Comparison of ENCODE assay signal across 24 cellular contexts in the genomic region with DNA sequence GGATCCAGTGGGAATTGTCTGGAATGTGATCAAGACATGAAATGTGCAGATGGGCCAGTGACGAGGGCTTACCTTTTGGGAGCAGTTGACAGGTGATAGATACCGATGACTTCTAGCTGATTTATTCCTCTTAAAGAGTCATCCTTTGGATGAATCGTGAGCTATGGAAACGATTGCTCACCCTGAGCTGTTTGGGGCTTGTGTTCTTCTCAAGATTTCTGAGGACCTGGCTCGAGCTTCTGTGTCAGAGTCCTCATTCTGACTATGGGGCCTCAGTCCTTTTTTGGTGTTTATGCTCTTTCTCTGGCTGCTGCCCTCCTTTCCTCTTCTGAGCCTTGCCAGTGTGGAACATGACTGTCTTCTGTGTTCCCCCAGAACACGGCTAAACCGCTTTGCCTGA. TPM values are rescaled to one million over a fixed set of nuclear protein-coding genes. Genes with fewer than 3 reads are reported as not detected.
DNase-seq lines count a peak whose midpoint lies in the region; ATAC-seq, FAIRE-seq and TF ChIP-seq lines count a peak whose summit lies in the region.
"Had no signal": no experiment of that assay in that cellular context is flagged by ENCODE, and none has a peak within 500 bp of the region (broad histone marks: within the 10 kb centered on the region; RNA-seq: fewer than 3 reads in every experiment).

No MANE protein-coding gene starts in this region.

- BruUV-seq in HepG2 (replicated peaks; lab: Mats Ljungman, UMichigan), result no TSS peak

- no peaks in the 10 kb centered on the region for H3K9me2 ChIP-seq in DOHH2 (replicated peaks; ENCODE audit: control insufficient read depth, low read length)

- H3F3A ChIP-seq in DOHH2 (ENCODE audit: control insufficient read depth, insufficient read depth), result peaks cover 12% of the 10 kb centered on the region

- no peak overlapping the region for H3K9ac ChIP-seq in HepG2 (ENCODE audit: insufficient read depth, low read depth, low read length)
- H3K9ac ChIP-seq: BLaER1 had no signal

- no peak for TF ChIP-seq POLR2A in HepG2 (IDR thresholded peaks at IDR 0.05; ENCODE audit: insufficient read depth in 1 of 2, low read depth in 2 of 2, low read length in 2 of 2)

- POLR2A ChIA-PET in activated CD4-positive, alpha-beta T cell treated with anti-CD3 and anti-CD28 coated beads for 36 hours (lab: Charles Lee), result interaction anchor here (0.6 to 1.0 kb wide), 2 partner anchors 12 kb away, joined by 3 to 5 read pairs; a partner anchor contains a TSS
- POLR2A ChIA-PET in activated CD4-positive, alpha-beta T cell treated with anti-CD3 and anti-CD28 coated beads, Interleukin-2, amount 10 ng/mL, durations not matched to agents 7 days and 5 days (lab: Charles Lee), result no interaction called here
- POLR2A ChIA-PET in activated CD8-positive, alpha-beta T cell treated with anti-CD3 and anti-CD28 coated beads for 36 hours (lab: Charles Lee), result interaction anchor here (1.1 to 4.6 kb wide), 3 partner anchors 9 to 284 kb away, joined by 3 to 30 read pairs (median 5); a partner anchor contains a TSS
- POLR2A ChIA-PET in HepG2 (lab: Yijun Ruan, JAX), result no interaction called here

- H3K36me3 ChIP-seq in DOHH2 (ENCODE audit: control insufficient read depth, low read length) (no peaks in the 10 kb centered on the region), HepG2 (replicated peaks in 1 of 2; ENCODE audit: control insufficient read depth in 1 of 2, insufficient read depth in 2 of 2, low read length in 2 of 2) (no peaks in the 10 kb centered on the region)
- H3K36me3 ChIP-seq: BLaER1, gastrocnemius medialis, lower lobe of right lung had no signal

- no peak overlapping the region for H3K4me3 Mint-ChIP-seq in activated CD4-positive, alpha-beta T cell treated with anti-CD3 and anti-CD28 coated beads for 36 hours
- no peak overlapping the region for H3K4me3 Mint-ChIP-seq in activated CD4-positive, alpha-beta T cell treated with anti-CD3 and anti-CD28 coated beads, Interleukin-2, amount 10 ng/mL, durations not matched to agents 7 days and 5 days
- no peak overlapping the region for H3K4me3 Mint-ChIP-seq in activated CD8-positive, alpha-beta T cell treated with anti-CD3 and anti-CD28 coated beads for 36 hours

- 0 out of 2 replicates have a peak overlapping the region, but pooled peaks have one; percentile 8 for H3K4me3 ChIP-seq in DOHH2 (ENCODE audit: low read length)
- no peak overlapping the region for H3K4me3 ChIP-seq in HepG2 (replicated peaks in 1 of 3; ENCODE audit: insufficient read depth in 1 of 3, low read depth in 2 of 3, low read length in 3 of 3)
- H3K4me3 ChIP-seq: BLaER1, gastrocnemius medialis, lower lobe of right lung, skin epidermis had no signal

- H4K20me1 ChIP-seq in DOHH2 (ENCODE audit: control insufficient read depth, insufficient read depth, low read depth, low read length), result no peaks in the 10 kb centered on the region
- H4K20me1 ChIP-seq in HepG2 (ENCODE audit: insufficient read depth, low read length), result no peaks in the 10 kb centered on the region
- H4K20me1 ChIP-seq: BLaER1 had no signal

- peaks cover 30% of the 10 kb centered on the region for H3K4me1 ChIP-seq in DOHH2 (ENCODE audit: control insufficient read depth, low read length)
- 0 out of 2 replicates have a peak, but pooled peaks cover 7% of the 10 kb centered on the region for H3K4me1 ChIP-seq in HepG2 (ENCODE audit: insufficient read depth, low read length)
- H3K4me1 ChIP-seq: gastrocnemius medialis, lower lobe of right lung had no signal

- CTCF ChIA-PET in activated CD4-positive, alpha-beta T cell treated with anti-CD3 and anti-CD28 coated beads for 36 hours (lab: Charles Lee), result interaction anchor here (0.8 to 1.8 kb wide), 5 partner anchors 10 to 37 kb away, joined by 3 to 5 read pairs (median 4); no protein-coding TSS in a partner anchor
- CTCF ChIA-PET in activated CD4-positive, alpha-beta T cell treated with anti-CD3 and anti-CD28 coated beads, Interleukin-2, amount 10 ng/mL, durations not matched to agents 7 days and 5 days (lab: Charles Lee), result interaction anchor here (1.4 to 7.3 kb wide), 2 partner anchors 11 to 98 kb away, joined by 5 to 50 read pairs; a partner anchor contains a TSS
- CTCF ChIA-PET in activated CD8-positive, alpha-beta T cell treated with anti-CD3 and anti-CD28 coated beads for 36 hours (lab: Charles Lee), result interaction anchor here (1.0 to 3.3 kb wide), 4 partner anchors 9 to 97 kb away, joined by 3 to 18 read pairs (median 8); a partner anchor contains a TSS
- CTCF ChIA-PET in HepG2 (lab: Yijun Ruan, JAX; ENCODE audit: low intra/inter-chr PET ratio, low total read pairs), result no interaction called here

- in situ Hi-C loops in HepG2 (cut with HindIII; ENCODE audit: extremely low pct_ligation_motif_present, low pct_unique_long_range_greater_than_20kb), result no loop called here

- H3K9me3 Mint-ChIP-seq in activated CD4-positive, alpha-beta T cell treated with anti-CD3 and anti-CD28 coated beads for 36 hours (ENCODE audit: low read depth), result no peaks in the 10 kb centered on the region
- no peaks in the 10 kb centered on the region for H3K9me3 Mint-ChIP-seq in activated CD4-positive, alpha-beta T cell treated with anti-CD3 and anti-CD28 coated beads, Interleukin-2, amount 10 ng/mL, durations not matched to agents 7 days and 5 days
- H3K9me3 Mint-ChIP-seq in activated CD8-positive, alpha-beta T cell treated with anti-CD3 and anti-CD28 coated beads for 36 hours, result no peaks in the 10 kb centered on the region

- H3K4me2 ChIP-seq in DOHH2 (ENCODE audit: low read length) (peak overlapping the region; percentile 43), HepG2 (ENCODE audit: low read depth, low read length) (no peak overlapping the region)

- peak; percentile 64 for DNase-seq in activated CD4-positive, alpha-beta T cell treated with anti-CD3 and anti-CD28 coated beads for 36 hours
- DNase-seq in activated CD4-positive, alpha-beta T cell treated with anti-CD3 and anti-CD28 coated beads, Interleukin-2, amount 10 ng/mL, durations not matched to agents 7 days and 5 days, result no peak
- peak; percentile 73 for DNase-seq in activated CD8-positive, alpha-beta T cell treated with anti-CD3 and anti-CD28 coated beads for 36 hours
- DNase-seq in islet precursor cell, result peak; percentile 14
- DNase-seq in HepG2 (ENCODE audit: low spot score), result no peak
- DNase-seq in Ammon's horn (ENCODE audit: low spot score), result no peak
- DNase-seq: activated effector memory CD4-positive, alpha-beta T cell treated with Interleukin-2 at 50 U/mL for 16 hours; cerebellar nuclear complex; EL; erythroblast; gastrocnemius medialis; hypothalamus; kidney; lower lobe of right lung; NCI-H1436; NCI-H2171; SHP77 treated with DMSO at 0.1 percent for 48 hours had no signal

- TF ChIP-seq CTCF in DOHH2 (IDR thresholded peaks at IDR 0.05; ENCODE audit: low read depth, low read length, poor library complexity, severe bottlenecking) (no peak), HepG2 (CRISPR knock-in tag; IDR thresholded peaks at IDR 0.05) (no peak)
- no peak for TF ChIP-seq CTCF in activated CD8-positive, alpha-beta T cell treated with anti-CD3 and anti-CD28 coated beads for 36 hours (IDR thresholded peaks at IDR 0.05)

- H3K79me2 ChIP-seq in DOHH2 (ENCODE audit: control insufficient read depth, low read length), result no peaks in the 10 kb centered on the region
- no peaks in the 10 kb centered on the region for H3K79me2 ChIP-seq in HepG2 (ENCODE audit: insufficient read depth, low read length)

- H3K27ac Mint-ChIP-seq in activated CD4-positive, alpha-beta T cell treated with anti-CD3 and anti-CD28 coated beads for 36 hours, result peak overlapping the region; percentile 3
- no peak overlapping the region for H3K27ac Mint-ChIP-seq in activated CD4-positive, alpha-beta T cell treated with anti-CD3 and anti-CD28 coated beads, Interleukin-2, amount 10 ng/mL, durations not matched to agents 7 days and 5 days
- peak overlapping the region; percentile 57 for H3K27ac Mint-ChIP-seq in activated CD8-positive, alpha-beta T cell treated with anti-CD3 and anti-CD28 coated beads for 36 hours

- no peak for TF ChIP-seq RAD21 in HepG2 (CRISPR knock-in tag; IDR thresholded peaks at IDR 0.05)

- intact Hi-C loops in activated CD4-positive, alpha-beta T cell treated with anti-CD3 and anti-CD28 coated beads for 36 hours (cut with DNase I, micrococcal nuclease), result loop anchor here in 1 of 2 experiments (2.0 kb wide), 1 partner anchor 16 kb away; no protein-coding TSS in a partner anchor
- intact Hi-C loops in activated CD8-positive, alpha-beta T cell treated with anti-CD3 and anti-CD28 coated beads for 36 hours (cut with micrococcal nuclease), result no loop called here
- intact Hi-C loops in HepG2 (cut with micrococcal nuclease; ENCODE audit: unreplicated experiment), result no loop called here

- 65% methylated on average over 5 of the region's 7 CpGs for WGBS in HepG2 (ENCODE audit: low lambda C conversion rate)

- H3K27ac ChIP-seq in DOHH2 (ENCODE audit: low read depth, low read length) (no peak overlapping the region), HepG2 (ENCODE audit: extremely low read length, insufficient read depth, low read length) (no peak overlapping the region)
- H3K27ac ChIP-seq: BLaER1, gastrocnemius medialis, lower lobe of right lung, skin epidermis had no signal

- H3K4me1 Mint-ChIP-seq in activated CD4-positive, alpha-beta T cell treated with anti-CD3 and anti-CD28 coated beads for 36 hours, result peaks cover 31% of the 10 kb centered on the region
- H3K4me1 Mint-ChIP-seq in activated CD4-positive, alpha-beta T cell treated with anti-CD3 and anti-CD28 coated beads, Interleukin-2, amount 10 ng/mL, durations not matched to agents 7 days and 5 days, result peaks cover 47% of the 10 kb centered on the region
- H3K4me1 Mint-ChIP-seq in activated CD8-positive, alpha-beta T cell treated with anti-CD3 and anti-CD28 coated beads for 36 hours (ENCODE audit: low read depth), result peaks cover 53% of the 10 kb centered on the region

- peaks cover 3% of the 10 kb centered on the region; the same call in 1 of the 2 replicates for H3K9me3 ChIP-seq in DOHH2 (ENCODE audit: control insufficient read depth, insufficient read depth, low read length)
- H3K9me3 ChIP-seq in HepG2 (ENCODE audit: low read length), result no peaks in the 10 kb centered on the region
- H3K9me3 ChIP-seq: BLaER1, gastrocnemius medialis, lower lobe of right lung had no signal

- no peaks in the 10 kb centered on the region for H3K36me3 Mint-ChIP-seq in activated CD4-positive, alpha-beta T cell treated with anti-CD3 and anti-CD28 coated beads for 36 hours (ENCODE audit: low read depth)
- no peaks in the 10 kb centered on the region for H3K36me3 Mint-ChIP-seq in activated CD4-positive, alpha-beta T cell treated with anti-CD3 and anti-CD28 coated beads, Interleukin-2, amount 10 ng/mL, durations not matched to agents 7 days and 5 days (ENCODE audit: low read depth)
- no peaks in the 10 kb centered on the region for H3K36me3 Mint-ChIP-seq in activated CD8-positive, alpha-beta T cell treated with anti-CD3 and anti-CD28 coated beads for 36 hours (ENCODE audit: low read depth)

- H3K27me3 Mint-ChIP-seq in activated CD4-positive, alpha-beta T cell treated with anti-CD3 and anti-CD28 coated beads for 36 hours, result peaks cover 4% of the 10 kb centered on the region
- peaks cover 3% of the 10 kb centered on the region for H3K27me3 Mint-ChIP-seq in activated CD4-positive, alpha-beta T cell treated with anti-CD3 and anti-CD28 coated beads, Interleukin-2, amount 10 ng/mL, durations not matched to agents 7 days and 5 days
- H3K27me3 Mint-ChIP-seq in activated CD8-positive, alpha-beta T cell treated with anti-CD3 and anti-CD28 coated beads for 36 hours, result no peaks in the 10 kb centered on the region

- H2AFZ ChIP-seq in HepG2 (ENCODE audit: low read length), result no peak overlapping the region

- TF ChIP-seq EP300 in HepG2 (IDR thresholded peaks at IDR 0.05; ENCODE audit: low read depth in 2 of 2, low read length in 2 of 2) (no peak), HepG2 (CRISPR knock-in tag; IDR thresholded peaks at IDR 0.05; ENCODE audit: borderline replicate concordance) (no peak)

- no peak for FAIRE-seq in HepG2 (lab: Jason Lieb, UNC)
- FAIRE-seq: A204.1, astrocyte, kidney, urothelium cell line had no signal

- peak; percentile 79 for ATAC-seq in activated CD4-positive, alpha-beta T cell treated with anti-CD3 and anti-CD28 coated beads for 36 hours
- peak; percentile 53 for ATAC-seq in activated CD8-positive, alpha-beta T cell treated with anti-CD3 and anti-CD28 coated beads for 36 hours
- ATAC-seq in HepG2 (no peak), HG02798 (IDR thresholded peaks at IDR 0.05; ENCODE audit: poor library complexity, unreplicated experiment) (no peak)
- ATAC-seq: gastrocnemius medialis, lower lobe of right lung had no signal

- H3K27me3 ChIP-seq in DOHH2 (ENCODE audit: control insufficient read depth, low read length) (no peaks in the 10 kb centered on the region), HepG2 (ENCODE audit: control insufficient read depth in 1 of 2, insufficient read depth in 2 of 2, low read length in 2 of 2) (peaks cover 0 to 2% of the 10 kb centered on the region in 2 experiments; a peak in 1 of 5 replicates)
- H3K27me3 ChIP-seq: BLaER1, gastrocnemius medialis had no signal

RNA-seq across cellular contexts. Expression of a gene that starts 11.9 kb away (rescaled TPM):
- 10 to 100 TPM; 26.3 to 27.1 TPM for total RNA-seq in activated CD4-positive, alpha-beta T cell treated with anti-CD3 and anti-CD28 coated beads for 36 hours
- total RNA-seq in activated CD4-positive, alpha-beta T cell treated with anti-CD3 and anti-CD28 coated beads, Interleukin-2, amount 10 ng/mL, durations not matched to agents 7 days and 5 days, result 10 to 100 TPM; 20.3 to 20.8 TPM
- total RNA-seq in activated CD8-positive, alpha-beta T cell treated with anti-CD3 and anti-CD28 coated beads for 36 hours, result 10 to 100 TPM; 31.1 to 34.2 TPM
- total RNA-seq in HepG2 (2016; rRNA removed; fragmentation: Illumina TruSeq; extraction: Trizol), result 0.31 and 0.33 TPM in 2 replicates
- total RNA-seq in HepG2 (2016; cell fraction: cytosol; rRNA removed; fragmentation: Illumina TruSeq; extraction: Trizol; ENCODE audit: low read depth), result 0.30 TPM in 1 of 2 replicates, not detected in the other
- 0.32 and 0.59 TPM in 2 replicates for total RNA-seq in HepG2 (2016; cell fraction: insoluble cytoplasmic fraction; rRNA removed; fragmentation: Illumina TruSeq; extraction: Trizol)
- total RNA-seq in HepG2 (2016; cell fraction: membrane; rRNA removed; fragmentation: Illumina TruSeq; extraction: Trizol), result 0.22 and 0.55 TPM in 2 replicates
- 0.50 and 0.75 TPM in 2 replicates for total RNA-seq in HepG2 (2016; cell fraction: nucleus; rRNA removed; fragmentation: Illumina TruSeq; extraction: Trizol)
- 1.3 and 2.3 TPM in 2 replicates for polyA plus RNA-seq in HepG2 (2011; rRNA removed)
- polyA plus RNA-seq in HepG2 (2011; cell fraction: cytosol; rRNA removed), result 1.3 TPM in 2 replicates
- 4.0 and 6.8 TPM in 2 replicates for polyA plus RNA-seq in HepG2 (2011; cell fraction: nucleus; rRNA removed)
- polyA plus RNA-seq in HepG2 (2012), result 0.68 and 0.98 TPM in 2 replicates
- polyA plus RNA-seq in HepG2 (2016; cell fraction: cytosol; fragmentation: Illumina TruSeq; extraction: Trizol; ENCODE audit: low read depth), result not detected in 2 replicates
- polyA plus RNA-seq in HepG2 (2016; cell fraction: insoluble cytoplasmic fraction; fragmentation: Illumina TruSeq; extraction: Trizol; ENCODE audit: low read depth), result 0.26 and 0.58 TPM in 2 replicates
- 0.08 and 0.31 TPM in 2 replicates for polyA plus RNA-seq in HepG2 (2016; cell fraction: membrane; fragmentation: Illumina TruSeq; extraction: Trizol; ENCODE audit: low read depth)
- 0.57 and 0.97 TPM in 2 replicates for polyA plus RNA-seq in HepG2 (2016; cell fraction: nucleus; fragmentation: Illumina TruSeq; extraction: Trizol; ENCODE audit: insufficient read depth, low read depth)
- 5.9 TPM in 2 replicates for polyA minus RNA-seq in HepG2 (2011; rRNA and poly(A)+ RNA removed; ENCODE audit: low replicate concordance)
- polyA minus RNA-seq in HepG2 (2011; cell fraction: cytosol; rRNA and poly(A)+ RNA removed), result 1.8 and 2.4 TPM in 2 replicates
- polyA minus RNA-seq in HepG2 (2011; cell fraction: nucleus; rRNA and poly(A)+ RNA removed), result 7.9 and 9.4 TPM in 2 replicates

Comparison
In these comparisons a context has a peak if more than half of its experiments do, and no peak if none do; other contexts are left out.
1. DNase-seq: peak in activated CD4-positive, alpha-beta T cell treated with anti-CD3 and anti-CD28 coated beads for 36 hours (single experiment), activated CD8-positive, alpha-beta T cell treated with anti-CD3 and anti-CD28 coated beads for 36 hours (single experiment) and islet precursor cell (single experiment); none in activated CD4-positive, alpha-beta T cell treated with anti-CD3 and anti-CD28 coated beads, Interleukin-2, amount 10 ng/mL, durations not matched to agents 7 days and 5 days (single experiment), HepG2 (single experiment) and Ammon's horn (single experiment).
2. POLR2A ChIA-PET loops: an anchor here in activated CD4-positive, alpha-beta T cell treated with anti-CD3 and anti-CD28 coated beads for 36 hours (0.6 to 1.0 kb wide) and activated CD8-positive, alpha-beta T cell treated with anti-CD3 and anti-CD28 coated beads for 36 hours (1.1 to 4.6 kb wide); none called in activated CD4-positive, alpha-beta T cell treated with anti-CD3 and anti-CD28 coated beads, Interleukin-2, amount 10 ng/mL, durations not matched to agents 7 days and 5 days and HepG2.
3. ATAC-seq: peak in activated CD4-positive, alpha-beta T cell treated with anti-CD3 and anti-CD28 coated beads for 36 hours (single experiment) and activated CD8-positive, alpha-beta T cell treated with anti-CD3 and anti-CD28 coated beads for 36 hours (single experiment); none in HepG2 (single experiment) and HG02798 (single experiment).
4. RNA of a gene that starts 11.9 kb away (total RNA-seq): 31.1 to 34.2 TPM in activated CD8-positive, alpha-beta T cell treated with anti-CD3 and anti-CD28 coated beads for 36 hours, 26.3 to 27.1 TPM in activated CD4-positive, alpha-beta T cell treated with anti-CD3 and anti-CD28 coated beads for 36 hours and 20.3 to 20.8 TPM in activated CD4-positive, alpha-beta T cell treated with anti-CD3 and anti-CD28 coated beads, Interleukin-2, amount 10 ng/mL, durations not matched to agents 7 days and 5 days; 0.22 to 0.75 TPM in HepG2; every median in the first group is over 10 times any median in the second.